Comparison of ENCODE assay signal across 1 cellular context in the genomic region with DNA sequence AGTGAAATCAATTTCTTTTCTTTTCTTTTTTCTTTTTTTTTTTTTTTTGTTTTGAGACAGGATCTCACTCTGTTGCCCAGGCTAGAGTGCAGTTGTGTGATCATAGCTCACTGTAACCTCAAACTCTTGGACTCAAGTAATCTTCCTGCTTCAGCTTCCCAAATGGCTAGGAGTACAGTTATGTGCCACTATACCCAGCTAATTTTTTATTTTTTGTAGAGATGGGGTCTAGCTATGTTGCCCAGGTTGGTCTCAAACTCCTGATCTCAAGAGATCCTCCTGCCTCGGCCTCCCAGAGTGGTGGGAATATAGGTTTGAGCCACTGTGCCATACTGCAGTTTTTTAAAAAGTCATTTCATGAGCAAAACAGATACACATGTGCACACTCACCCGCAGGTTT.
A peak's percentile ranks its signal among the peaks of the same experiment; 100 is the strongest.
TF ChIP-seq lines count a peak whose summit lies in the region.

No MANE protein-coding gene starts in this region.

TF ChIP-seq in K562, 482 proteins besides CTCF, POLR2A, EP300 and RAD21 (continued from another document):
- TF ChIP-seq BRF1 (IDR thresholded peaks at IDR 0.05; ENCODE audit: borderline replicate concordance, extremely low read depth, insufficient read length) (no peak), USF1 (CRISPR knock-in tag; IDR thresholded peaks at IDR 0.05) (no peak), ZNF121 (CRISPR knock-in tag; conservative IDR thresholded peaks at IDR 0.05) (peak; percentile 94), RBM25 (IDR thresholded peaks at IDR 0.05; ENCODE audit: low read depth, low read length, severe bottlenecking) (peak; percentile 62)
- TF ChIP-seq, protein P1, sequence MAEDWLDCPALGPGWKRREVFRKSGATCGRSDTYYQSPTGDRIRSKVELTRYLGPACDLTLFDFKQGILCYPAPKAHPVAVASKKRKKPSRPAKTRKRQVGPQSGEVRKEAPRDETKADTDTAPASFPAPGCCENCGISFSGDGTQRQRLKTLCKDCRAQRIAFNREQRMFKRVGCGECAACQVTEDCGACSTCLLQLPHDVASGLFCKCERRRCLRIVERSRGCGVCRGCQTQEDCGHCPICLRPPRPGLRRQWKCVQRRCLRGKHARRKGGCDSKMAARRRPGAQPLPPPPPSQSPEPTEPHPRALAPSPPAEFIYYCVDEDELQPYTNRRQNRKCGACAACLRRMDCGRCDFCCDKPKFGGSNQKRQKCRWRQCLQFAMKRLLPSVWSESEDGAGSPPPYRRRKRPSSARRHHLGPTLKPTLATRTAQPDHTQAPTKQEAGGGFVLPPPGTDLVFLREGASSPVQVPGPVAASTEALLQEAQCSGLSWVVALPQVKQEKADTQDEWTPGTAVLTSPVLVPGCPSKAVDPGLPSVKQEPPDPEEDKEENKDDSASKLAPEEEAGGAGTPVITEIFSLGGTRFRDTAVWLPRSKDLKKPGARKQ (CRISPR knock-in tag; IDR thresholded peaks at IDR 0.05), result no peak
TF ChIP-seq in K562: peak in this region for 4.
